ENCODE assay signal across 8 cellular contexts in the genomic region with DNA sequence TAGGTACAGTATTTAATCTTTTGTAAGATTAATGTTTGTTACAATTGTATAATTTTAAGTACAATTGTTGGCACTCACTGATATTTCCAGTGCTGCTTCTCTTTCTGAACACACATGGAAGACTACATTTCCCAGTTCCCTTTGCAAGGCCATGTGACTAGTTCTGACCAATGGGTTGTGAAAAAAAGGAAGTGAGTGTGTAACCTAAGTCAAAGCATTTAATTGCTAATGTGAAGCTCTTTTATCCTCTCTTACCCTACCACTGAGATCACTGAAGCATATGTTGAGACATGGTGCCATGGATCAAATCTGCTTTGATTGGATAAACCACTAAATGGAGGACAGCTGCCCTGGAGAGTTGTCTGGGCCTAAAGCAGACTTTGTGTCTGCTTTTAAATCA.
DNase-seq lines count a peak whose midpoint lies in the region; ATAC-seq and TF ChIP-seq lines count a peak whose summit lies in the region.

No MANE protein-coding gene starts in this region.

- DNase-seq in A172 (ENCODE audit: low spot score) (peak; percentile 75), G401 (ENCODE audit: low spot score) (peak; percentile 90), HEK293T (ENCODE audit: extremely low spot score) (peak; percentile 61), NCI-H1105 treated with DMSO at 0.1 percent for 48 hours (lab: John Stamatoyannopoulos, UW) (peak; percentile 80), SJCRH30 (peak; percentile 67 to 91), memory B cell (ENCODE audit: low spot score in 2 of 2) (peak; percentile 38 to 63), dedifferentiated amniotic fluid mesenchymal stem cell (ENCODE audit: extremely low spot score) (no peak)
- peak; percentile 44 for DNase-seq in effector CD4-positive, alpha-beta T cell

- no peaks in the 10 kb centered on the region for H3K36me3 Mint-ChIP-seq in memory B cell

- peaks cover 13% of the 10 kb centered on the region for H3K4me1 ChIP-seq in SJCRH30

- H3K9me3 Mint-ChIP-seq in memory B cell, result peaks cover 2% of the 10 kb centered on the region

- peaks cover 6% of the 10 kb centered on the region for H3K4me1 Mint-ChIP-seq in memory B cell

- peak; percentile 100 for ATAC-seq in memory B cell (ENCODE audit: low read depth)

- no peaks in the 10 kb centered on the region for H3K36me3 ChIP-seq in SJCRH30

- no peak overlapping the region for H3K4me3 Mint-ChIP-seq in memory B cell

- POLR2A ChIA-PET in HEK293T (lab: Yijun Ruan, JAX), result no interaction called here

- no peaks in the 10 kb centered on the region for H3K9me3 ChIP-seq in SJCRH30 (replicated peaks)

- CTCF ChIA-PET in HEK293T (lab: Yijun Ruan, JAX), result interaction anchor here (0.5 kb wide), 1 partner anchor 45 kb away, joined by 3 read pairs; no protein-coding TSS in a partner anchor

- H3K4me3 ChIP-seq in SJCRH30, result no peak overlapping the region

- peak overlapping the region; percentile 24 for H3K27ac Mint-ChIP-seq in memory B cell

- H3K27me3 ChIP-seq in SJCRH30, result no peaks in the 10 kb centered on the region

- no peaks in the 10 kb centered on the region for H3K27me3 Mint-ChIP-seq in memory B cell

- peak overlapping the region; percentile 42 for H3K27ac ChIP-seq in SJCRH30

- in situ Hi-C loops in G401 (cut with HindIII; ENCODE audit: low sequenced_read_pairs), result no loop called here

TF ChIP-seq in HEK293T, 16 proteins besides CTCF, POLR2A, EP300 and RAD21:
- TF ChIP-seq ARNT (IDR thresholded peaks at IDR 0.05), result no peak
- no peak for TF ChIP-seq HDGF (IDR thresholded peaks at IDR 0.05; ENCODE audit: borderline replicate concordance)
- TF ChIP-seq CTBP1 (IDR thresholded peaks at IDR 0.05; ENCODE audit: borderline replicate concordance), result no peak
- TF ChIP-seq ZNF384 (IDR thresholded peaks at IDR 0.05), result no peak
- no peak for TF ChIP-seq ELF4 (IDR thresholded peaks at IDR 0.05)
- TF ChIP-seq NFRKB (IDR thresholded peaks at IDR 0.05), result no peak
- no peak for TF ChIP-seq BHLHE40 (IDR thresholded peaks at IDR 0.05; ENCODE audit: borderline replicate concordance)
- TF ChIP-seq FOXM1 (IDR thresholded peaks at IDR 0.05; ENCODE audit: borderline replicate concordance), result no peak
- TF ChIP-seq, protein P1, sequence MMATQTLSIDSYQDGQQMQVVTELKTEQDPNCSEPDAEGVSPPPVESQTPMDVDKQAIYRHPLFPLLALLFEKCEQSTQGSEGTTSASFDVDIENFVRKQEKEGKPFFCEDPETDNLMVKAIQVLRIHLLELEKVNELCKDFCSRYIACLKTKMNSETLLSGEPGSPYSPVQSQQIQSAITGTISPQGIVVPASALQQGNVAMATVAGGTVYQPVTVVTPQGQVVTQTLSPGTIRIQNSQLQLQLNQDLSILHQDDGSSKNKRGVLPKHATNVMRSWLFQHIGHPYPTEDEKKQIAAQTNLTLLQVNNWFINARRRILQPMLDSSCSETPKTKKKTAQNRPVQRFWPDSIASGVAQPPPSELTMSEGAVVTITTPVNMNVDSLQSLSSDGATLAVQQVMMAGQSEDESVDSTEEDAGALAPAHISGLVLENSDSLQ (IDR thresholded peaks at IDR 0.05), result no peak
